21 cellular contexts compared by ENCODE assay signal in the genomic region with DNA sequence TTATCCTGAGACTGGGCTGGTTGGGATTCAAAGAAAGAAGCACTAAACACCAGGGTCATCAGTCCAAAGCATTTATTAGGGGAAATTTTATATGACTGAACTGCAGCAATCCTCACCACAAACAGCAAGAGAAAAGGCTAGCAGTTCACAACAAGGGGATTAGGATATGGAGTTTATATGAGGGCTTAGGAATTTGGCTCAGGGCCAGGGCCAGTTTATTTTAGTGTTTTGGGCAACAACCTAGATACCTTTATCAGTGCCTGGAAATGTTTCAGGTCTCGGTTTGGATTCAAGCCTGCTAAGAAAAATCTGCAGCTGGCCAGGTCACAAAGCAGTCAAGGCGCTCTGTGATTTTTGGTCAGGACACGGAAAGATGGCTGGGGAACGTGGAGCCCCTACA. TPM values are rescaled to one million over a fixed set of nuclear protein-coding genes. Genes with fewer than 3 reads are reported as not detected.
DNase-seq lines count a peak whose midpoint lies in the region; ATAC-seq, FAIRE-seq and TF ChIP-seq lines count a peak whose summit lies in the region.
"Had no signal": no experiment of that assay in that cellular context is flagged by ENCODE, and none has a peak within 500 bp of the region (broad histone marks: within the 10 kb centered on the region; RNA-seq: fewer than 3 reads in every experiment).

No MANE protein-coding gene starts in this region.

- no peaks in the 10 kb centered on the region for H3K27me3 Mint-ChIP-seq in Caco-2 (ENCODE audit: insufficient read depth, unreplicated experiment)

- no peak overlapping the region for H2AFZ ChIP-seq in K562 (ENCODE audit: low read depth, low read length)

- no peak for FAIRE-seq in K562 (lab: Jason Lieb, UNC)

- POLR2A ChIA-PET in HEK293 (lab: Yijun Ruan, JAX) = no interaction called here
- POLR2A ChIA-PET in K562 (lab: Yijun Ruan, JAX) = interaction anchor here (1.0 kb wide), 1 partner anchor 15 kb away, joined by 6 read pairs; a partner anchor contains a TSS
- POLR2A ChIA-PET in Caco-2 (lab: Charles Lee) = no interaction called here

- H3K4me3 Mint-ChIP-seq in Caco-2 (ENCODE audit: unreplicated experiment) = no peak overlapping the region
- H3K4me3 Mint-ChIP-seq: CD8-positive, alpha-beta T cell had no signal

- H3K27ac ChIP-seq in HEK293 (ENCODE audit: extremely low read depth, low read depth, low read length) = no peak overlapping the region
- H3K27ac ChIP-seq in K562 (ENCODE audit: extremely low read depth, low read depth, low read length) = no peak overlapping the region
- H3K27ac ChIP-seq: RWPE1, tibial artery had no signal

- no peak for TF ChIP-seq RAD21 in K562 (CRISPR knock-in tag; conservative IDR thresholded peaks at IDR 0.05 in 1 of 2, IDR thresholded peaks at IDR 0.05 in 1 of 2)

- no peak overlapping the region for H3K9ac ChIP-seq in K562 (ENCODE audit: insufficient read depth in 1 of 2, low read depth in 2 of 2, low read length in 2 of 2)

- TF ChIP-seq EP300 in K562 (IDR thresholded peaks at IDR 0.05; ENCODE audit: low read length) = no peak

- H3K4me1 Mint-ChIP-seq in Caco-2 (ENCODE audit: low read depth, unreplicated experiment) = peaks cover 24% of the 10 kb centered on the region

- no peak overlapping the region for H3K4me2 ChIP-seq in K562 (ENCODE audit: insufficient read depth, low read length)

- no peaks in the 10 kb centered on the region for H3K9me3 ChIP-seq in HEK293 (ENCODE audit: control insufficient read depth, insufficient read depth, low read depth, low read length)
- H3K9me3 ChIP-seq in K562 (replicated peaks; ENCODE audit: control insufficient read depth, insufficient read depth, low read depth, low read length) = no peaks in the 10 kb centered on the region
- no peaks in the 10 kb centered on the region for H3K9me3 ChIP-seq in Caco-2
- H3K9me3 ChIP-seq: tibial artery had no signal

- CTCF ChIA-PET in HEK293 (lab: Yijun Ruan, JAX) (no interaction called here), K562 (lab: Yijun Ruan, JAX; ENCODE audit: low intra/inter-chr PET ratio) (no interaction called here), Caco-2 (lab: Charles Lee) (no interaction called here)

- intact Hi-C loops in K562 (cut with micrococcal nuclease) = no loop called here
- intact Hi-C loops in Caco-2 (cut with micrococcal nuclease; ENCODE audit: unreplicated experiment) = no loop called here

- H4K20me1 ChIP-seq in K562 (replicated peaks; ENCODE audit: control insufficient read depth, insufficient read depth, low read length) = no peaks in the 10 kb centered on the region

- H3K36me3 Mint-ChIP-seq in Caco-2 (ENCODE audit: insufficient read depth, unreplicated experiment) = peaks cover 23% of the 10 kb centered on the region

- no peak for TF ChIP-seq CTCF in AG09309 (IDR thresholded peaks at IDR 0.05; ENCODE audit: control insufficient read depth, insufficient read depth, low read depth, low read length, missing control alignments)
- no peak for TF ChIP-seq CTCF in HEK293 (tag by site-specific recombination; IDR thresholded peaks at IDR 0.05)
- TF ChIP-seq CTCF in K562 (IDR thresholded peaks at IDR 0.05 in 2 of 3, conservative IDR thresholded peaks at IDR 0.05 in 1 of 3; ENCODE audit: insufficient read depth in 2 of 3, low read depth in 1 of 3, low read length in 3 of 3) = no peak
- no peak for TF ChIP-seq CTCF in Caco-2 (IDR thresholded peaks at IDR 0.05; ENCODE audit: insufficient read depth in 1 of 2, low read depth in 1 of 2, low read length in 1 of 2, severe bottlenecking in 1 of 2, unreplicated experiment in 1 of 2)

- TF ChIP-seq POLR2A in K562 (conservative IDR thresholded peaks at IDR 0.05) = no peak

- ATAC-seq in K562 = no peak
- ATAC-seq: CD8-positive, alpha-beta T cell had no signal

- peaks cover 9% of the 10 kb centered on the region; the same call in 2 of the 3 replicates for H3K79me2 ChIP-seq in K562 (ENCODE audit: control insufficient read depth, insufficient read depth, low read length)

- H3K4me3 ChIP-seq in AG09309 (ENCODE audit: control insufficient read depth, low read depth, low read length) (no peak overlapping the region), HEK293 (ENCODE audit: low read depth, low read length) (no peak overlapping the region), K562 (no peak overlapping the region), Caco-2 (ENCODE audit: low read depth, low read length) (no peak overlapping the region)
- H3K4me3 ChIP-seq: tibial artery had no signal

- no peak overlapping the region for H3K27ac Mint-ChIP-seq in Caco-2 (ENCODE audit: unreplicated experiment)
- H3K27ac Mint-ChIP-seq: CD8-positive, alpha-beta T cell had no signal

- H3K36me3 ChIP-seq in HEK293 (ENCODE audit: control insufficient read depth in 2 of 2, insufficient read depth in 1 of 2, low read length in 2 of 2) (no peaks in the 10 kb centered on the region), K562 (ENCODE audit: control insufficient read depth, insufficient read depth, low read length) (0 out of 3 replicates have a peak, but pooled peaks cover under 1% of the 10 kb centered on the region), Caco-2 (ENCODE audit: control insufficient read depth, insufficient read depth, low read length) (no peaks in the 10 kb centered on the region)

- H3K9me1 ChIP-seq in K562 (ENCODE audit: control insufficient read depth, insufficient read depth, low read length) = no peaks in the 10 kb centered on the region

- H3K9me3 Mint-ChIP-seq in Caco-2 (ENCODE audit: unreplicated experiment) = peaks cover 8% of the 10 kb centered on the region
- H3K9me3 Mint-ChIP-seq: CD8-positive, alpha-beta T cell had no signal

- no peaks in the 10 kb centered on the region for H3K27me3 ChIP-seq in K562 (ENCODE audit: control insufficient read depth in 2 of 2, insufficient read depth in 2 of 2, low read length in 2 of 2)
- H3K27me3 ChIP-seq in Caco-2 (replicated peaks; ENCODE audit: control insufficient read depth, insufficient read depth, low read length) = no peaks in the 10 kb centered on the region
- H3K27me3 ChIP-seq: tibial artery had no signal

- H3K4me1 ChIP-seq in HEK293 (ENCODE audit: control insufficient read depth, insufficient read depth, low read length) (no peaks in the 10 kb centered on the region), K562 (replicated peaks in 1 of 2; ENCODE audit: control insufficient read depth in 2 of 2, insufficient read depth in 2 of 2, low read length in 2 of 2) (no peaks in the 10 kb centered on the region; a peak in 1 of 5 replicates), Caco-2 (peaks cover 11% of the 10 kb centered on the region)

- DNase-seq in AG09309 (ENCODE audit: low read depth) (peak; percentile 28), K562 (ENCODE audit: extremely low read depth in 1 of 4, low spot score in 3 of 4) (peak in 1 of 4 experiments; percentile 36), iris pigment epithelial cell (ENCODE audit: low read depth) (peak; percentile 11), activated gamma-delta T cell (lab: John Stamatoyannopoulos, UW) (no peak), iPS-NIHi7 (ENCODE audit: extremely low spot score) (no peak), retina (no peak), Caco-2 (no peak)
- DNase-seq: activated CD4-positive, alpha-beta T cell treated with anti-CD3 and anti-CD28 coated beads, Interleukin-2, amount 50 U/mL, for 1 hour; activated CD8-positive, alpha-beta memory T cell treated with anti-CD3 and anti-CD28 coated beads, Interleukin-2, amount 50 U/mL, for 4 hours; caudate nucleus; CD8-positive, alpha-beta T cell; DMS79 treated with DMSO at 0.1 percent for 48 hours; Kasumi-1; NCI-H1417 treated with DMSO at 0.1 percent for 48 hours; NCI-H2171 treated with DMSO at 0.1 percent for 48 hours; stimulated activated CD4-positive, alpha-beta T cell treated with anti-CD3 and anti-CD28 coated beads, Interleukin-2, amount 100 ng/mL, for 24 hours; stimulated activated naive CD4-positive, alpha-beta T cell treated with Interleukin-2 at 50 U/mL for 16 hours; tibial artery had no signal

- in situ Hi-C loops in K562 (cut with MboI) = no loop called here

- no TSS peak for BruUV-seq in K562 (replicated peaks; lab: Mats Ljungman, UMichigan)
- BruUV-seq in Caco-2 (replicated peaks; lab: Mats Ljungman, UMichigan) = no TSS peak

- WGBS in K562 (ENCODE audit: insufficient coverage, low coverage, missing lambda C conversion rate) = 9% methylated on average over 4 of the region's 4 CpGs

RNA-seq across cellular contexts. Expression of a gene that starts 4.5 kb away (rescaled TPM):
- total RNA-seq in K562 (2011; cell fraction: chromatin; rRNA removed; ENCODE audit: low replicate concordance) = 5.5 and 12.2 TPM in 2 replicates
- total RNA-seq in K562 (2011; cell fraction: nucleolus; rRNA removed) = 6.0 and 7.2 TPM in 2 replicates
- total RNA-seq in K562 (2011; cell fraction: nucleoplasm; rRNA removed) = 15.5 and 15.6 TPM in 2 replicates
- total RNA-seq in K562 (2014; rRNA removed) (19.3 and 22.9 TPM in 2 replicates), K562 (2014; rRNA removed; fragmentation: Illumina TruSeq; extraction: Trizol) (67.5 and 69.3 TPM in 2 replicates), K562 (2015; rRNA removed; fragmentation: Illumina TruSeq; extraction: Trizol) (52.0 and 56.3 TPM in 2 replicates), K562 (2021) (37.3 and 41.5 TPM in 2 replicates), Caco-2 (2022) (35.5 and 37.7 TPM in 2 replicates)
- polyA plus RNA-seq in K562 (2011; rRNA removed) (72.2 and 105 TPM in 2 replicates), K562 (2014; fragmentation: Illumina TruSeq; extraction: Trizol) (45.1 and 48.1 TPM in 2 replicates), K562 (2014; fragmentation: Nextera tagmentation; extraction: Ambion mirVana) (100 to 1,000 TPM; 148 to 154 TPM), K562 (2014; rRNA removed) (44.3 and 56.9 TPM in 2 replicates)
- 28.7 and 48.2 TPM in 2 replicates for polyA plus RNA-seq in K562 (2011; cell fraction: cytosol; rRNA removed)
- polyA plus RNA-seq in K562 (2011; cell fraction: nucleus; rRNA removed) = 7.1 and 19.5 TPM in 2 replicates
- 46.1 and 62.4 TPM in 2 replicates for polyA plus RNA-seq in K562 (2012)
- 38.1 and 45.4 TPM in 2 replicates for polyA minus RNA-seq in K562 (2011; rRNA and poly(A)+ RNA removed)
- polyA minus RNA-seq in K562 (2011; cell fraction: cytosol; rRNA and poly(A)+ RNA removed) = 5.9 and 8.6 TPM in 2 replicates
- polyA minus RNA-seq in K562 (2011; cell fraction: nucleus; rRNA and poly(A)+ RNA removed) = 2.2 and 7.0 TPM in 2 replicates

RNA-seq across cellular contexts. Expression of a gene that starts 14.9 kb away (rescaled TPM):
- 35.6 and 83.1 TPM in 2 replicates for total RNA-seq in K562 (2011; cell fraction: chromatin; rRNA removed; ENCODE audit: low replicate concordance)
- 17.2 and 25.5 TPM in 2 replicates for total RNA-seq in K562 (2011; cell fraction: nucleolus; rRNA removed)
- total RNA-seq in K562 (2011; cell fraction: nucleoplasm; rRNA removed) = 41.1 and 65.7 TPM in 2 replicates
- total RNA-seq in K562 (2014; rRNA removed) (85.5 and 88.0 TPM in 2 replicates), K562 (2014; rRNA removed; fragmentation: Illumina TruSeq; extraction: Trizol) (165 and 177 TPM in 2 replicates), K562 (2015; rRNA removed; fragmentation: Illumina TruSeq; extraction: Trizol) (161 and 163 TPM in 2 replicates), K562 (2021) (86.4 and 95.7 TPM in 2 replicates), Caco-2 (2022) (141 and 144 TPM in 2 replicates)
- polyA plus RNA-seq in K562 (2011; rRNA removed) (120 and 178 TPM in 2 replicates), K562 (2014; fragmentation: Illumina TruSeq; extraction: Trizol) (130 and 143 TPM in 2 replicates), K562 (2014; fragmentation: Nextera tagmentation; extraction: Ambion mirVana) (100 to 1,000 TPM; 209 to 226 TPM), K562 (2014; rRNA removed) (161 and 164 TPM in 2 replicates)
- polyA plus RNA-seq in K562 (2011; cell fraction: cytosol; rRNA removed) = 37.4 and 99.8 TPM in 2 replicates
- polyA plus RNA-seq in K562 (2011; cell fraction: nucleus; rRNA removed) = 42.6 and 66.6 TPM in 2 replicates
- polyA plus RNA-seq in K562 (2012) = 97.5 and 121 TPM in 2 replicates
- polyA minus RNA-seq in K562 (2011; rRNA and poly(A)+ RNA removed) = 48.3 and 53.2 TPM in 2 replicates
- polyA minus RNA-seq in K562 (2011; cell fraction: cytosol; rRNA and poly(A)+ RNA removed) = 13.2 and 20.3 TPM in 2 replicates
- polyA minus RNA-seq in K562 (2011; cell fraction: nucleus; rRNA and poly(A)+ RNA removed) = 13.7 and 18.7 TPM in 2 replicates

RNA-seq across cellular contexts. Expression of a gene that starts 16.1 kb away (rescaled TPM):
- 4.0 and 6.3 TPM in 2 replicates for total RNA-seq in K562 (2011; cell fraction: chromatin; rRNA removed; ENCODE audit: low replicate concordance)
- 1.8 and 2.3 TPM in 2 replicates for total RNA-seq in K562 (2011; cell fraction: nucleolus; rRNA removed)
- total RNA-seq in K562 (2011; cell fraction: nucleoplasm; rRNA removed) = 3.0 and 4.0 TPM in 2 replicates
- total RNA-seq in K562 (2014; rRNA removed) (0.73 and 0.95 TPM in 2 replicates), K562 (2014; rRNA removed; fragmentation: Illumina TruSeq; extraction: Trizol) (1.1 and 1.6 TPM in 2 replicates), K562 (2015; rRNA removed; fragmentation: Illumina TruSeq; extraction: Trizol) (0.79 and 1.5 TPM in 2 replicates), K562 (2021) (1.2 and 1.6 TPM in 2 replicates), Caco-2 (2022) (21.5 and 21.6 TPM in 2 replicates)
- polyA plus RNA-seq in K562 (2011; rRNA removed) (1.2 and 1.5 TPM in 2 replicates), K562 (2014; fragmentation: Illumina TruSeq; extraction: Trizol) (0.77 and 1.2 TPM in 2 replicates), K562 (2014; fragmentation: Nextera tagmentation; extraction: Ambion mirVana) (under 1 TPM; 0.68 to 0.77 TPM), K562 (2014; rRNA removed) (0.52 and 0.81 TPM in 2 replicates)
- 0.10 and 0.60 TPM in 2 replicates for polyA plus RNA-seq in K562 (2011; cell fraction: cytosol; rRNA removed)
- 1.3 and 2.1 TPM in 2 replicates for polyA plus RNA-seq in K562 (2011; cell fraction: nucleus; rRNA removed)
- 0.32 and 0.68 TPM in 2 replicates for polyA plus RNA-seq in K562 (2012)
- 2.3 and 3.2 TPM in 2 replicates for polyA minus RNA-seq in K562 (2011; rRNA and poly(A)+ RNA removed)
- 1.0 TPM in 1 of 2 replicates, not detected in the other for polyA minus RNA-seq in K562 (2011; cell fraction: cytosol; rRNA and poly(A)+ RNA removed)
- polyA minus RNA-seq in K562 (2011; cell fraction: nucleus; rRNA and poly(A)+ RNA removed) = 2.6 and 5.4 TPM in 2 replicates

RNA-seq across cellular contexts. Expression of a gene that starts 21.7 kb away (rescaled TPM):
- 77.0 and 165 TPM in 2 replicates for total RNA-seq in K562 (2011; cell fraction: chromatin; rRNA removed; ENCODE audit: low replicate concordance)
- 74.5 and 77.4 TPM in 2 replicates for total RNA-seq in K562 (2011; cell fraction: nucleolus; rRNA removed)
- 148 and 256 TPM in 2 replicates for total RNA-seq in K562 (2011; cell fraction: nucleoplasm; rRNA removed)
- total RNA-seq in K562 (2014; rRNA removed) = 50.2 and 62.1 TPM in 2 replicates
- total RNA-seq in K562 (2014; rRNA removed; fragmentation: Illumina TruSeq; extraction: Trizol) = 38.1 and 38.9 TPM in 2 replicates
- 44.8 TPM in 2 replicates for total RNA-seq in K562 (2015; rRNA removed; fragmentation: Illumina TruSeq; extraction: Trizol)
- 40.5 and 41.0 TPM in 2 replicates for total RNA-seq in K562 (2021)
- polyA plus RNA-seq in K562 (2011; rRNA removed) = 56.7 and 61.0 TPM in 2 replicates
- polyA plus RNA-seq in K562 (2011; cell fraction: cytosol; rRNA removed) = 22.5 and 29.0 TPM in 2 replicates
- 249 and 283 TPM in 2 replicates for polyA plus RNA-seq in K562 (2011; cell fraction: nucleus; rRNA removed)
- 28.9 and 50.3 TPM in 2 replicates for polyA plus RNA-seq in K562 (2012)
- polyA plus RNA-seq in K562 (2014; fragmentation: Illumina TruSeq; extraction: Trizol) = 29.4 and 33.8 TPM in 2 replicates
- 1 to 10 TPM; 7.2 to 7.4 TPM for polyA plus RNA-seq in K562 (2014; fragmentation: Nextera tagmentation; extraction: Ambion mirVana)
- 69.2 and 70.2 TPM in 2 replicates for polyA plus RNA-seq in K562 (2014; rRNA removed)
- polyA minus RNA-seq in K562 (2011; rRNA and poly(A)+ RNA removed) = 45.6 and 57.0 TPM in 2 replicates
- 13.9 and 15.1 TPM in 2 replicates for polyA minus RNA-seq in K562 (2011; cell fraction: cytosol; rRNA and poly(A)+ RNA removed)
- 101 and 128 TPM in 2 replicates for polyA minus RNA-seq in K562 (2011; cell fraction: nucleus; rRNA and poly(A)+ RNA removed)
- total RNA-seq in Caco-2 (2022) = 99.4 and 101 TPM in 2 replicates

RNA-seq across cellular contexts. Expression of a gene that starts 42.7 kb away (rescaled TPM):
- not detected in 2 replicates for total RNA-seq in K562 (2011; cell fraction: chromatin; rRNA removed; ENCODE audit: low replicate concordance)
- not detected in 2 replicates for total RNA-seq in K562 (2011; cell fraction: nucleolus; rRNA removed)
- total RNA-seq in K562 (2011; cell fraction: nucleoplasm; rRNA removed) = not detected in 2 replicates
- total RNA-seq in K562 (2014; rRNA removed) (0.09 and 0.12 TPM in 2 replicates), K562 (2014; rRNA removed; fragmentation: Illumina TruSeq; extraction: Trizol) (not detected in 2 replicates), K562 (2015; rRNA removed; fragmentation: Illumina TruSeq; extraction: Trizol) (not detected in 2 replicates), K562 (2021) (not detected in 2 replicates), Caco-2 (2022) (2.0 and 2.6 TPM in 2 replicates)
- polyA plus RNA-seq in K562 (2011; rRNA removed) (not detected in 2 replicates), K562 (2014; fragmentation: Illumina TruSeq; extraction: Trizol) (not detected in 2 replicates), K562 (2014; fragmentation: Nextera tagmentation; extraction: Ambion mirVana) (not detected), K562 (2014; rRNA removed) (0.07 TPM in 1 of 2 replicates, not detected in the other)
- not detected in 2 replicates for polyA plus RNA-seq in K562 (2011; cell fraction: cytosol; rRNA removed)
- 0.09 TPM in 1 of 2 replicates, not detected in the other for polyA plus RNA-seq in K562 (2011; cell fraction: nucleus; rRNA removed)
- not detected in 2 replicates for polyA plus RNA-seq in K562 (2012)
- polyA minus RNA-seq in K562 (2011; rRNA and poly(A)+ RNA removed) = not detected in 2 replicates
- not detected in 2 replicates for polyA minus RNA-seq in K562 (2011; cell fraction: cytosol; rRNA and poly(A)+ RNA removed)
- not detected in 2 replicates for polyA minus RNA-seq in K562 (2011; cell fraction: nucleus; rRNA and poly(A)+ RNA removed)
- total RNA-seq: CD8-positive, alpha-beta T cell; osteocyte had no signal

Comparison
In these comparisons a context has a peak if more than half of its experiments do, and no peak if none do; other contexts are left out.
1. DNase-seq: peak in AG09309 (single experiment) and iris pigment epithelial cell (single experiment); none in activated gamma-delta T cell (single experiment), iPS-NIHi7 (single experiment), retina (single experiment) and Caco-2 (0 of 2).